In the genomic region with DNA sequence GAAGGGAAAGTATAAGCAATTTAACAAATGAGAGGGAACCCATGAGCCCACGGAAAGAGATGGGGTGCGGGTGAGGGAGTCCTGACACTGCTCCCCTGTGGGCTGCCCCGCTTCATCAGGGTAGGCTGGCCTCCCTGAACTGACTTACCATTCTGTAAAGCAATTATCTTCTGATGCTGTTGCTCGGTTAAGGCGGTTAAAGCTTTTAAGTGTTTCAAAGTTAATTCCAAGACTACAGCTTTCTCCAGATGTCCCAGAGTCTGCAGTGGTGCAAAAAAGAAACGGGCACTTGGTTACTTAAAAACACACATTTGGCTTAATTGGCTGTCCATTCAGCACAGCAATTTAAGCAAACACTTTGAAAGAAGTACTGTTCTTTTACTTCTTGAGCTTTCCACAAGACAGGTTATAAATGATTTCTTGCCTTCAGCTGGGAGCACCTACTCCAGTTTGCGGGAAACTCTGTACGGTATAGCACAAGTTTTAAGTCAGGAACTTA, we compare ENCODE assay signal across 8 cellular contexts. TPM values are rescaled to one million over a fixed set of nuclear protein-coding genes. Genes with fewer than 3 reads are reported as not detected.
DNase-seq lines count a peak whose midpoint lies in the region; ATAC-seq, FAIRE-seq and TF ChIP-seq lines count a peak whose summit lies in the region.

No MANE protein-coding gene starts in this region.

- intact Hi-C loops in esophagus muscularis mucosa (cut with DNase I), result loop anchor here (5.0 to 10.0 kb wide), 3 partner anchors 74 to 151 kb away; a partner anchor contains a TSS
- intact Hi-C loops in prostate gland (cut with DNase I), result loop anchor here (5.0 to 10.0 kb wide), 2 partner anchors 149 to 401 kb away; no protein-coding TSS in a partner anchor

- ATAC-seq in HG02938 (IDR thresholded peaks at IDR 0.05; ENCODE audit: unreplicated experiment), result no peak

- TF ChIP-seq EP300 in esophagus muscularis mucosa (IDR thresholded peaks at IDR 0.05), result no peak

- H3K27ac ChIP-seq in SJSA1 (peak overlapping the region; percentile 90), esophagus muscularis mucosa (replicated peaks in 1 of 4) (peak overlapping the region; percentile 96 to 97 (median 97)), prostate gland (peak overlapping the region; percentile 92 to 93)

- H3K4me3 ChIP-seq in SJSA1 (peak overlapping the region; percentile 56), esophagus muscularis mucosa (peak overlapping the region; percentile 69 to 75 (median 72)), prostate gland (peak overlapping the region; percentile 52 to 60)

- H3K4me1 ChIP-seq in SJSA1 (replicated peaks) (peaks cover 38% of the 10 kb centered on the region), esophagus muscularis mucosa (peaks cover 24 to 70% (median 56%) of the 10 kb centered on the region in 4 donors), prostate gland (replicated peaks) (no peaks in the 10 kb centered on the region)

- TF ChIP-seq POLR2A in esophagus muscularis mucosa (IDR thresholded peaks at IDR 0.05; ENCODE audit: low read depth) (no peak), prostate gland (IDR thresholded peaks at IDR 0.05) (no peak)

- DNase-seq in SJSA1 (ENCODE audit: low read depth in 1 of 2, low spot score in 2 of 2) (no peak), esophagus muscularis mucosa (ENCODE audit: extremely low spot score) (no peak), prostate gland (ENCODE audit: low spot score) (no peak), DMS79 (lab: John Stamatoyannopoulos, UW) (no peak), NCI-H2029 (lab: John Stamatoyannopoulos, UW) (no peak), NCI-H187 treated with DMSO at 0.1 percent for 48 hours (lab: John Stamatoyannopoulos, UW) (no peak)

- H3K27me3 ChIP-seq in SJSA1 (replicated peaks) (no peaks in the 10 kb centered on the region), esophagus muscularis mucosa (no peaks in the 10 kb centered on the region), prostate gland (replicated peaks; ENCODE audit: insufficient read depth) (no peaks in the 10 kb centered on the region)

- H3K9me3 ChIP-seq in SJSA1 (replicated peaks) (no peaks in the 10 kb centered on the region), esophagus muscularis mucosa (no peaks in the 10 kb centered on the region), prostate gland (no peaks in the 10 kb centered on the region)

- WGBS in esophagus muscularis mucosa, result 15% methylated on average over 8 of the region's 8 CpGs
- 14% methylated on average over 8 of the region's 8 CpGs for WGBS in prostate gland

- FAIRE-seq in G401.6 (lab: Jason Lieb, UNC), result peak; percentile 8

- TF ChIP-seq CTCF in esophagus muscularis mucosa (IDR thresholded peaks at IDR 0.05) (no peak), prostate gland (IDR thresholded peaks at IDR 0.05) (no peak)

- H3K36me3 ChIP-seq in SJSA1, result peaks cover 53% of the 10 kb centered on the region
- no peaks in the 10 kb centered on the region for H3K36me3 ChIP-seq in esophagus muscularis mucosa
- no peaks in the 10 kb centered on the region for H3K36me3 ChIP-seq in prostate gland

RNA-seq across cellular contexts. Expression of a gene that starts 1.3 kb away (rescaled TPM):
- total RNA-seq in SJSA1 (2014; rRNA removed; shearing (Covaris generic)), result 36.1 and 69.1 TPM in 2 replicates
- total RNA-seq in esophagus muscularis mucosa, result 10 to 100 TPM in 3 of 4 donors, 1 to 10 TPM in 1; 6.3 to 20.0 (median 14.8) TPM
- 10 to 100 TPM; 11.3 to 31.5 TPM for total RNA-seq in prostate gland
